17 cellular contexts compared by ENCODE assay signal in the genomic region with DNA sequence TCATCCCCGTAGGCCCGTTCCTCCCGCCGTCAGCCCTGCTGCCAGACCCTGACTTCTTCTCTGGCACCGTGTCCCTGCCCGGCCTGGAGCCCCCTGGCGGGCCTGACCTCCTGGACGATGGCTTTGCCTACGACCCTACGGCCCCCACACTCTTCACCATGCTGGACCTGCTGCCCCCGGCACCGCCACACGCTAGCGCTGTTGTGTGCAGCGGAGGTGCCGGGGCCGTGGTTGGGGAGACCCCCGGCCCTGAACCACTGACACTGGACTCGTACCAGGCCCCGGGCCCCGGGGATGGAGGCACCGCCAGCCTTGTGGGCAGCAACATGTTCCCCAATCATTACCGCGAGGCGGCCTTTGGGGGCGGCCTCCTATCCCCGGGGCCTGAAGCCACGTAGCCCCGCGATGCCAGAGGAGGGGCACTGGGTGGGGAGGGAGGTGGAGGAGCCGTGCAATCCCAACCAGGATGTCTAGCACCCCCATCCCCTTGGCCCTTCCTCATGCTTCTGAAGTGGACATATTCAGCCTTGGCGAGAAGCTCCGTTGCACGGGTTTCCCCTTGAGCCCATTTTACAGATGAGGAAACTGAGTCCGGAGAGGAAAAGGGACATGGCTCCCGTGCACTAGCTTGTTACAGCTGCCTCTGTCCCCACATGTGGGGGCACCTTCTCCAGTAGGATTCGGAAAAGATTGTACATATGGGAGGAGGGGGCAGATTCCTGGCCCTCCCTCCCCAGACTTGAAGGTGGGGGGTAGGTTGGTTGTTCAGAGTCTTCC. TPM values are rescaled to one million over a fixed set of nuclear protein-coding genes. Genes with fewer than 3 reads are reported as not detected.
A peak's percentile ranks its signal among the peaks of the same experiment; 100 is the strongest.
DNase-seq lines count a peak whose midpoint lies in the region; ATAC-seq, FAIRE-seq and TF ChIP-seq lines count a peak whose summit lies in the region.
"Had no signal": no experiment of that assay in that cellular context is flagged by ENCODE, and none has a peak within 500 bp of the region (broad histone marks: within the 10 kb centered on the region; RNA-seq: fewer than 3 reads in every experiment).

No MANE protein-coding gene starts in this region.

- no peak overlapping the region for H3K9ac ChIP-seq in GM12878 (ENCODE audit: control insufficient read depth, insufficient read depth, low read length)
- no peak overlapping the region for H3K9ac ChIP-seq in neuronal stem cell (ENCODE audit: low read depth, low read length, poor library complexity)

- TF ChIP-seq CTCF in GM23338 (conservative IDR thresholded peaks at IDR 0.05; ENCODE audit: low read depth in 2 of 2), result peak in 1 of 2 experiments; percentile 26; a peak in 2 of 4 replicates
- TF ChIP-seq CTCF in GM12878 (IDR thresholded peaks at IDR 0.05 in 2 of 3, conservative IDR thresholded peaks at IDR 0.05 in 1 of 3; ENCODE audit: control insufficient read depth in 2 of 3, extremely low read depth in 1 of 3, insufficient read depth in 1 of 3, low read depth in 3 of 3, low read length in 3 of 3), result no peak
- TF ChIP-seq CTCF in suprapubic skin (IDR thresholded peaks at IDR 0.05), result no peak

- H3K18ac ChIP-seq in neuronal stem cell (ENCODE audit: low read length), result no peak overlapping the region

- no peak overlapping the region for H3K27ac ChIP-seq in GM23338 (ENCODE audit: low read depth)
- no peak overlapping the region for H3K27ac ChIP-seq in GM12878 (ENCODE audit: control insufficient read depth, insufficient read depth)
- no peak overlapping the region for H3K27ac ChIP-seq in neuronal stem cell (replicated peaks; ENCODE audit: low read length)
- no peak overlapping the region for H3K27ac ChIP-seq in suprapubic skin

- ATAC-seq in GM23338 (no peak), GM12878 (no peak)
- ATAC-seq: left ventricle myocardium superior had no signal

- H3K27me3 Mint-ChIP-seq in activated CD4-positive, alpha-beta T cell treated with anti-CD3 and anti-CD28 coated beads, Interleukin-2, amount 10 ng/mL, durations not matched to agents 24 days and 14 days, result no peaks in the 10 kb centered on the region
- peaks cover 9% of the 10 kb centered on the region for H3K27me3 Mint-ChIP-seq in GM23338 (ENCODE audit: insufficient read depth, low read depth, poor library complexity)

- TF ChIP-seq EP300 in GM12878 (IDR thresholded peaks at IDR 0.05; ENCODE audit: borderline replicate concordance in 1 of 2, control insufficient read depth in 1 of 2, low read depth in 2 of 2, low read length in 2 of 2) (no peak), suprapubic skin (IDR thresholded peaks at IDR 0.05) (no peak)

- RAD21 ChIA-PET in GM12878 (lab: Charles Lee; ENCODE audit: unreplicated experiment), result interaction anchor here (0.6 to 3.3 kb wide), 5 partner anchors 10 to 733 kb away, joined by 3 to 21 read pairs (median 9); no protein-coding TSS in a partner anchor

- H3K4me3 ChIP-seq in GM23338, result no peak overlapping the region
- no peak overlapping the region for H3K4me3 ChIP-seq in GM12878
- H3K4me3 ChIP-seq in neuronal stem cell (ENCODE audit: low read length in 2 of 2), result peak overlapping the region in 1 of 2 donors; percentile 27
- no peak overlapping the region for H3K4me3 ChIP-seq in suprapubic skin

- H3K27me3 ChIP-seq in GM23338 (ENCODE audit: insufficient read depth), result no peaks in the 10 kb centered on the region
- no peaks in the 10 kb centered on the region for H3K27me3 ChIP-seq in GM12878 (replicated peaks in 1 of 2; ENCODE audit: control insufficient read depth in 2 of 2, insufficient read depth in 2 of 2, low read length in 1 of 2)
- no peaks in the 10 kb centered on the region for H3K27me3 ChIP-seq in neuronal stem cell (ENCODE audit: control insufficient read depth in 3 of 3, insufficient read depth in 3 of 3, low read depth in 1 of 3, low read length in 3 of 3)
- no peaks in the 10 kb centered on the region for H3K27me3 ChIP-seq in suprapubic skin
- H3K27me3 ChIP-seq: hepatocyte, MG63 had no signal

- peak overlapping the region; percentile 24 for H2BK15ac ChIP-seq in neuronal stem cell (ENCODE audit: low read length)

- in situ Hi-C loops in GM12878 (cut with MboI), result no loop called here

- H3K23ac ChIP-seq in neuronal stem cell (ENCODE audit: low read depth, low read length, poor library complexity), result peak overlapping the region; percentile 83

- H4K20me1 ChIP-seq in GM23338 (replicated peaks; ENCODE audit: insufficient read depth) (peaks cover 26% of the 10 kb centered on the region), GM12878 (ENCODE audit: control insufficient read depth, insufficient read depth) (peaks cover 7% of the 10 kb centered on the region; the same call in 1 of the 2 replicates)

- TF ChIP-seq RAD21 in GM12878 (IDR thresholded peaks at IDR 0.05; ENCODE audit: insufficient read depth, low read depth, low read length), result no peak

- H3K79me1 ChIP-seq in neuronal stem cell (ENCODE audit: low read depth, low read length), result peaks cover 15% of the 10 kb centered on the region

- no TSS peak for BruUV-seq in GM12878 (replicated peaks; lab: Mats Ljungman, UMichigan)

- peaks cover 16% of the 10 kb centered on the region for H3F3A ChIP-seq in GM23338 (replicated peaks; ENCODE audit: low read depth)

- H3K4me3 Mint-ChIP-seq in activated CD4-positive, alpha-beta T cell treated with anti-CD3 and anti-CD28 coated beads, Interleukin-2, amount 10 ng/mL, durations not matched to agents 24 days and 14 days, result peak overlapping the region; percentile 63
- no peak overlapping the region for H3K4me3 Mint-ChIP-seq in GM23338

- no peak overlapping the region for H2BK120ac ChIP-seq in neuronal stem cell (ENCODE audit: low read depth, low read length)

- H3K27ac Mint-ChIP-seq in activated CD4-positive, alpha-beta T cell treated with anti-CD3 and anti-CD28 coated beads, Interleukin-2, amount 10 ng/mL, durations not matched to agents 24 days and 14 days, result peak overlapping the region; percentile 29
- no peak overlapping the region for H3K27ac Mint-ChIP-seq in GM23338

- H3K14ac ChIP-seq in neuronal stem cell (ENCODE audit: low read length), result no peak overlapping the region

- H3K79me2 ChIP-seq in GM23338 (replicated peaks; ENCODE audit: insufficient read depth), result peaks cover 31% of the 10 kb centered on the region
- H3K79me2 ChIP-seq in GM12878 (ENCODE audit: control insufficient read depth, insufficient read depth, low read length), result peaks cover 34% of the 10 kb centered on the region

- H2AFZ ChIP-seq in GM23338 (no peak overlapping the region), GM12878 (ENCODE audit: control insufficient read depth, low read depth, low read length) (no peak overlapping the region), neuronal stem cell (ENCODE audit: low read length) (no peak overlapping the region)

- H3K9me2 ChIP-seq in GM23338 (ENCODE audit: insufficient read depth), result no peaks in the 10 kb centered on the region

- H3K36me3 Mint-ChIP-seq in activated CD4-positive, alpha-beta T cell treated with anti-CD3 and anti-CD28 coated beads, Interleukin-2, amount 10 ng/mL, durations not matched to agents 24 days and 14 days (ENCODE audit: low read depth), result peaks cover 64% of the 10 kb centered on the region
- H3K36me3 Mint-ChIP-seq in GM23338 (ENCODE audit: low read depth), result peaks cover 32% of the 10 kb centered on the region

- 0 out of 2 replicates have a peak, but pooled peaks have one; percentile 17 for TF ChIP-seq POLR2A in GM12878 (IDR thresholded peaks at IDR 0.05; ENCODE audit: low read depth, low read length)
- TF ChIP-seq POLR2A in suprapubic skin (IDR thresholded peaks at IDR 0.05), result no peak

- peaks cover 6% of the 10 kb centered on the region for H3K4me1 ChIP-seq in GM23338 (ENCODE audit: insufficient read depth)
- peaks cover 10% of the 10 kb centered on the region for H3K4me1 ChIP-seq in GM12878 (ENCODE audit: control insufficient read depth, insufficient read depth, low read length)
- H3K4me1 ChIP-seq in neuronal stem cell (ENCODE audit: control insufficient read depth in 2 of 2, insufficient read depth in 1 of 2, low read depth in 1 of 2, low read length in 2 of 2), result peaks cover 8 to 11% of the 10 kb centered on the region in 2 donors
- H3K4me1 ChIP-seq in suprapubic skin, result peaks cover 39% of the 10 kb centered on the region

- H2AK5ac ChIP-seq in neuronal stem cell (ENCODE audit: low read depth, low read length), result peak overlapping the region; percentile 68

- H3K4me2 ChIP-seq in GM23338 (no peak overlapping the region), GM12878 (ENCODE audit: control insufficient read depth, insufficient read depth) (no peak overlapping the region), neuronal stem cell (ENCODE audit: insufficient read depth, low read length, poor library complexity, severe bottlenecking) (no peak overlapping the region)

- POLR2A ChIA-PET in GM12878 (lab: Charles Lee), result interaction anchor here (1.2 kb wide), 1 partner anchor 14 kb away, joined by 3 read pairs; no protein-coding TSS in a partner anchor

- FAIRE-seq in GM12878 (lab: Jason Lieb, UNC), result no peak

- H3K36me3 ChIP-seq in GM23338 (ENCODE audit: insufficient read depth) (peaks cover 6% of the 10 kb centered on the region; the same call in 1 of the 2 replicates), GM12878 (ENCODE audit: control insufficient read depth in 2 of 2, insufficient read depth in 2 of 2, low read length in 1 of 2) (peaks cover 14 to 31% of the 10 kb centered on the region in 2 experiments), neuronal stem cell (replicated peaks in 1 of 2; ENCODE audit: control insufficient read depth in 2 of 2, insufficient read depth in 2 of 2, low read length in 2 of 2) (peaks cover 23 to 29% of the 10 kb centered on the region in 2 donors), suprapubic skin (peaks cover 53% of the 10 kb centered on the region)

- peak overlapping the region; percentile 24 for H2BK5ac ChIP-seq in neuronal stem cell (ENCODE audit: low read length)

- H4K91ac ChIP-seq in neuronal stem cell (ENCODE audit: low read depth, low read length, poor library complexity), result peak overlapping the region; percentile 50

- 95% methylated on average over 33 of the region's 37 CpGs for WGBS in GM12878 (ENCODE audit: insufficient coverage, insufficient replicate concordance, low lambda C conversion rate, missing lambda C conversion rate)
- no CpG with 5 or more reads among the region's 37 CpGs for WGBS in neuronal stem cell (ENCODE audit: extremely low coverage in 2 of 2, insufficient read length in 2 of 2, insufficient replicate concordance in 1 of 2), 2 donors
- WGBS in suprapubic skin, result 92% methylated on average over 36 of the region's 37 CpGs

- intact Hi-C loops in activated CD4-positive, alpha-beta T cell treated with anti-CD3 and anti-CD28 coated beads, Interleukin-2, amount 10 ng/mL, durations not matched to agents 24 days and 14 days (cut with micrococcal nuclease), result loop anchor here (1.0 to 2.0 kb wide), 5 partner anchors 21 to 147 kb away; partner anchors contain the start of genes CLPTM1, GEMIN7, PPP1R37 and TOMM40
- intact Hi-C loops in GM12878 (cut with micrococcal nuclease; ENCODE audit: unreplicated experiment), result no loop called here

- H3K9me3 ChIP-seq in GM12878 (replicated peaks; ENCODE audit: control insufficient read depth, insufficient read depth, low read length) (no peaks in the 10 kb centered on the region), neuronal stem cell (replicated peaks in 1 of 2; ENCODE audit: control insufficient read depth in 2 of 2, insufficient read depth in 1 of 2, low read depth in 1 of 2, low read length in 2 of 2) (peaks cover 0 to 1% of the 10 kb centered on the region in 2 donors), suprapubic skin (no peaks in the 10 kb centered on the region)
- H3K9me3 ChIP-seq: MG63 had no signal

- no peak overlapping the region for H2BK12ac ChIP-seq in neuronal stem cell (ENCODE audit: low read length)

- H3K4ac ChIP-seq in neuronal stem cell (ENCODE audit: low read length), result no peak overlapping the region

- no peaks in the 10 kb centered on the region for H3K9me3 Mint-ChIP-seq in activated CD4-positive, alpha-beta T cell treated with anti-CD3 and anti-CD28 coated beads, Interleukin-2, amount 10 ng/mL, durations not matched to agents 24 days and 14 days
- no peaks in the 10 kb centered on the region for H3K9me3 Mint-ChIP-seq in GM23338

- H4K8ac ChIP-seq in neuronal stem cell (ENCODE audit: low read depth, low read length), result no peak overlapping the region

- CTCF ChIA-PET in GM12878 (lab: Yijun Ruan, JAX), result interaction anchor here (1.0 to 2.9 kb wide), 5 partner anchors 11 to 49 kb away, joined by 3 to 14 read pairs (median 7); no protein-coding TSS in a partner anchor

- peaks cover 26% of the 10 kb centered on the region for H3K4me1 Mint-ChIP-seq in activated CD4-positive, alpha-beta T cell treated with anti-CD3 and anti-CD28 coated beads, Interleukin-2, amount 10 ng/mL, durations not matched to agents 24 days and 14 days
- H3K4me1 Mint-ChIP-seq in GM23338, result peaks cover 10% of the 10 kb centered on the region

- SMC1A ChIA-PET in GM12878 (lab: Charles Lee; ENCODE audit: uncharacterized antibody, unreplicated experiment), result interaction anchor here (1.5 to 1.6 kb wide), 2 partner anchors 10 to 14 kb away, joined by 3 read pairs; no protein-coding TSS in a partner anchor

- no peak for DNase-seq in activated CD4-positive, alpha-beta T cell treated with anti-CD3 and anti-CD28 coated beads, Interleukin-2, amount 10 ng/mL, durations not matched to agents 24 days and 14 days
- DNase-seq in activated CD4-positive, alpha-beta T cell treated with anti-CD3 and anti-CD28 coated beads for 4 hours, result no peak
- DNase-seq in GM23338 (ENCODE audit: low spot score) (peak; percentile 30), GM12878 (ENCODE audit: low read depth, low spot score) (no peak), neuronal stem cell (ENCODE audit: low spot score) (no peak), suprapubic skin (ENCODE audit: low spot score in 2 of 2) (no peak), cerebellar cortex (ENCODE audit: low spot score) (no peak), SKM-1 treated with dmso at 0.1 percent for 144 hours (lab: John Stamatoyannopoulos, UW; ENCODE audit: unreplicated experiment) (no peak)
- DNase-seq: amygdala, DMS 273 treated with DMSO at 0.1 percent for 48 hours, HCEC 1CT, left ventricle myocardium superior, MG63, NCI-H2107, RPMI8226, T1000 had no signal

RNA-seq across cellular contexts. Expression of gene CLASRP, which starts 1.3 kb away (rescaled TPM):
- 107 and 111 TPM in 2 replicates for total RNA-seq in activated CD4-positive, alpha-beta T cell treated with anti-CD3 and anti-CD28 coated beads, Interleukin-2, amount 10 ng/mL, durations not matched to agents 24 days and 14 days
- 78.7 and 92.3 TPM in 2 replicates for total RNA-seq in GM23338 (2014; rRNA removed; shearing (Covaris generic))
- polyA plus RNA-seq in GM23338 (2016; fragmentation: Nextera tagmentation; extraction: Ambion mirVana) (26.5 and 27.1 TPM in 2 replicates), GM12878 (2011; rRNA removed) (24.6 and 40.4 TPM in 2 replicates), GM12878 (2014; fragmentation: Illumina TruSeq; extraction: Trizol) (20.2 and 37.2 TPM in 2 replicates), GM12878 (2014; fragmentation: Nextera tagmentation; extraction: Ambion mirVana) (1 to 10 TPM in 1 of 2 experiments, under 1 TPM in 1; 0.68 to 2.3 TPM), GM12878 (2014; rRNA removed) (62.5 and 80.2 TPM in 2 replicates), GM12878 (2016; fragmentation: Nextera tagmentation; extraction: Ambion mirVana) (10 to 100 TPM; 18.5 to 23.6 TPM)
- total RNA-seq in GM12878 (2013; cell fraction: nucleolus; rRNA removed), result 116 and 141 TPM in 2 replicates
- total RNA-seq in GM12878 (2014; rRNA removed) (28.5 and 28.9 TPM in 2 replicates), GM12878 (2014; rRNA removed; fragmentation: Illumina TruSeq; extraction: Trizol) (31.9 and 33.6 TPM in 2 replicates), GM12878 (2021) (66.7 and 75.8 TPM in 2 replicates), suprapubic skin (100 to 1,000 TPM in 1 of 4 donors, 10 to 100 TPM in 3; 55.3 to 135 (median 84.3) TPM)
- 32.0 TPM for polyA plus RNA-seq in GM12878 (2011; ENCODE audit: low read depth)
- 19.2 and 19.5 TPM in 2 replicates for polyA plus RNA-seq in GM12878 (2011; cell fraction: cytosol; rRNA removed)
- polyA plus RNA-seq in GM12878 (2011; cell fraction: nucleus; rRNA removed), result 208 and 258 TPM in 2 replicates
- polyA plus RNA-seq in GM12878 (2012), result 58.3 and 93.7 TPM in 2 replicates
- polyA minus RNA-seq in GM12878 (2011; rRNA and poly(A)+ RNA removed), result 23.8 and 26.4 TPM in 2 replicates
- 7.9 and 9.6 TPM in 2 replicates for polyA minus RNA-seq in GM12878 (2011; cell fraction: cytosol; rRNA and poly(A)+ RNA removed)
- polyA minus RNA-seq in GM12878 (2011; cell fraction: nucleus; rRNA and poly(A)+ RNA removed), result 20.9 and 53.9 TPM in 2 replicates
- polyA plus RNA-seq in neuronal stem cell (2013, experiment 1 of 2), result 37.0 TPM
- polyA plus RNA-seq in neuronal stem cell (2013, experiment 2 of 2), result 35.8 TPM

RNA-seq across cellular contexts. Expression of gene RELB, which starts 36.3 kb away (rescaled TPM):
- 67.6 and 72.7 TPM in 2 replicates for total RNA-seq in activated CD4-positive, alpha-beta T cell treated with anti-CD3 and anti-CD28 coated beads, Interleukin-2, amount 10 ng/mL, durations not matched to agents 24 days and 14 days
- total RNA-seq in GM23338 (2014; rRNA removed; shearing (Covaris generic)), result 11.1 and 13.1 TPM in 2 replicates
- polyA plus RNA-seq in GM23338 (2016; fragmentation: Nextera tagmentation; extraction: Ambion mirVana) (7.4 and 7.9 TPM in 2 replicates), GM12878 (2011; rRNA removed) (9.9 and 20.6 TPM in 2 replicates), GM12878 (2014; fragmentation: Illumina TruSeq; extraction: Trizol) (3.6 and 5.6 TPM in 2 replicates), GM12878 (2014; fragmentation: Nextera tagmentation; extraction: Ambion mirVana) (1 to 10 TPM in 1 of 2 experiments, under 1 TPM in 1; 0.66 to 3.2 TPM), GM12878 (2014; rRNA removed) (27.9 and 38.9 TPM in 2 replicates), GM12878 (2016; fragmentation: Nextera tagmentation; extraction: Ambion mirVana) (10 to 100 TPM; 11.1 to 14.5 TPM)
- total RNA-seq in GM12878 (2013; cell fraction: nucleolus; rRNA removed), result 26.2 and 27.0 TPM in 2 replicates
- total RNA-seq in GM12878 (2014; rRNA removed) (14.6 and 22.8 TPM in 2 replicates), GM12878 (2014; rRNA removed; fragmentation: Illumina TruSeq; extraction: Trizol) (8.4 and 9.1 TPM in 2 replicates), GM12878 (2021) (43.4 and 43.8 TPM in 2 replicates), suprapubic skin (10 to 100 TPM in 2 of 4 donors, 1 to 10 TPM in 2; 1.4 to 16.5 (median 10.6) TPM)
- polyA plus RNA-seq in GM12878 (2011; ENCODE audit: low read depth), result 7.3 TPM
- polyA plus RNA-seq in GM12878 (2011; cell fraction: cytosol; rRNA removed), result 34.4 and 43.0 TPM in 2 replicates
- 42.0 and 52.3 TPM in 2 replicates for polyA plus RNA-seq in GM12878 (2011; cell fraction: nucleus; rRNA removed)
- 27.3 and 32.8 TPM in 2 replicates for polyA plus RNA-seq in GM12878 (2012)
- 27.9 and 45.2 TPM in 2 replicates for polyA minus RNA-seq in GM12878 (2011; rRNA and poly(A)+ RNA removed)
- polyA minus RNA-seq in GM12878 (2011; cell fraction: cytosol; rRNA and poly(A)+ RNA removed), result 30.0 and 34.2 TPM in 2 replicates
- polyA minus RNA-seq in GM12878 (2011; cell fraction: nucleus; rRNA and poly(A)+ RNA removed), result 9.7 and 20.9 TPM in 2 replicates
- 7.2 TPM for polyA plus RNA-seq in neuronal stem cell (2013, experiment 1 of 2)
- 7.2 TPM for polyA plus RNA-seq in neuronal stem cell (2013, experiment 2 of 2)

RNA-seq across cellular contexts. Expression of gene ZNF296, which starts 38.7 kb away (rescaled TPM):
- total RNA-seq in activated CD4-positive, alpha-beta T cell treated with anti-CD3 and anti-CD28 coated beads, Interleukin-2, amount 10 ng/mL, durations not matched to agents 24 days and 14 days, result 4.7 and 5.3 TPM in 2 replicates
- total RNA-seq in GM23338 (2014; rRNA removed; shearing (Covaris generic)), result 10.3 and 13.4 TPM in 2 replicates
- polyA plus RNA-seq in GM23338 (2016; fragmentation: Nextera tagmentation; extraction: Ambion mirVana) (16.5 and 18.6 TPM in 2 replicates), GM12878 (2011; rRNA removed) (0.24 and 0.92 TPM in 2 replicates), GM12878 (2014; fragmentation: Illumina TruSeq; extraction: Trizol) (0.53 TPM in 1 of 2 replicates, not detected in the other), GM12878 (2014; fragmentation: Nextera tagmentation; extraction: Ambion mirVana) (under 1 TPM in 1 of 2 experiments, not detected in 1; 0.44 TPM), GM12878 (2014; rRNA removed) (7.5 and 11.8 TPM in 2 replicates), GM12878 (2016; fragmentation: Nextera tagmentation; extraction: Ambion mirVana) (10 to 100 TPM; 21.9 to 23.6 TPM)
- 5.5 and 7.7 TPM in 2 replicates for total RNA-seq in GM12878 (2013; cell fraction: nucleolus; rRNA removed)
- total RNA-seq in GM12878 (2014; rRNA removed) (2.0 and 3.5 TPM in 2 replicates), GM12878 (2014; rRNA removed; fragmentation: Illumina TruSeq; extraction: Trizol) (0.83 and 0.98 TPM in 2 replicates), GM12878 (2021) (21.3 and 23.5 TPM in 2 replicates), suprapubic skin (1 to 10 TPM; 4.3 to 5.8 (median 4.9) TPM)
- polyA plus RNA-seq in GM12878 (2011; ENCODE audit: low read depth), result 3.8 TPM
- polyA plus RNA-seq in GM12878 (2011; cell fraction: cytosol; rRNA removed), result 2.8 and 2.9 TPM in 2 replicates
- 8.0 and 12.0 TPM in 2 replicates for polyA plus RNA-seq in GM12878 (2011; cell fraction: nucleus; rRNA removed)
- polyA plus RNA-seq in GM12878 (2012), result 12.1 and 14.3 TPM in 2 replicates
- 0.66 and 4.7 TPM in 2 replicates for polyA minus RNA-seq in GM12878 (2011; rRNA and poly(A)+ RNA removed)
- 7.4 and 9.8 TPM in 2 replicates for polyA minus RNA-seq in GM12878 (2011; cell fraction: cytosol; rRNA and poly(A)+ RNA removed)
- polyA minus RNA-seq in GM12878 (2011; cell fraction: nucleus; rRNA and poly(A)+ RNA removed), result 3.3 and 9.2 TPM in 2 replicates
- 1.2 TPM for polyA plus RNA-seq in neuronal stem cell (2013, experiment 1 of 2)
- 1.0 TPM for polyA plus RNA-seq in neuronal stem cell (2013, experiment 2 of 2)
- total RNA-seq: hepatocyte had no signal

RNA-seq across cellular contexts. Expression of gene GEMIN7, which starts 41.5 kb away (rescaled TPM):
- 51.5 and 54.3 TPM in 2 replicates for total RNA-seq in activated CD4-positive, alpha-beta T cell treated with anti-CD3 and anti-CD28 coated beads, Interleukin-2, amount 10 ng/mL, durations not matched to agents 24 days and 14 days
- 49.6 and 52.6 TPM in 2 replicates for total RNA-seq in GM23338 (2014; rRNA removed; shearing (Covaris generic))
- 90.5 and 91.6 TPM in 2 replicates for polyA plus RNA-seq in GM23338 (2016; fragmentation: Nextera tagmentation; extraction: Ambion mirVana)
- 29.8 and 32.3 TPM in 2 replicates for total RNA-seq in GM12878 (2013; cell fraction: nucleolus; rRNA removed)
- 36.9 and 44.8 TPM in 2 replicates for total RNA-seq in GM12878 (2014; rRNA removed)
- 25.2 and 26.5 TPM in 2 replicates for total RNA-seq in GM12878 (2014; rRNA removed; fragmentation: Illumina TruSeq; extraction: Trizol)
- 42.4 and 45.0 TPM in 2 replicates for total RNA-seq in GM12878 (2021)
- 50.7 TPM for polyA plus RNA-seq in GM12878 (2011; ENCODE audit: low read depth)
- polyA plus RNA-seq in GM12878 (2011; rRNA removed), result 27.5 and 43.3 TPM in 2 replicates
- 75.3 and 80.0 TPM in 2 replicates for polyA plus RNA-seq in GM12878 (2011; cell fraction: cytosol; rRNA removed)
- 104 and 138 TPM in 2 replicates for polyA plus RNA-seq in GM12878 (2011; cell fraction: nucleus; rRNA removed)
- 42.3 and 52.6 TPM in 2 replicates for polyA plus RNA-seq in GM12878 (2012)
- polyA plus RNA-seq in GM12878 (2014; fragmentation: Illumina TruSeq; extraction: Trizol), result 11.7 and 21.1 TPM in 2 replicates
- 10 to 100 TPM; 51.6 to 55.3 TPM for polyA plus RNA-seq in GM12878 (2014; fragmentation: Nextera tagmentation; extraction: Ambion mirVana)
- polyA plus RNA-seq in GM12878 (2014; rRNA removed), result 43.9 and 48.5 TPM in 2 replicates
- 10 to 100 TPM; 75.5 to 76.7 TPM for polyA plus RNA-seq in GM12878 (2016; fragmentation: Nextera tagmentation; extraction: Ambion mirVana)
- 12.9 and 37.6 TPM in 2 replicates for polyA minus RNA-seq in GM12878 (2011; rRNA and poly(A)+ RNA removed)
- polyA minus RNA-seq in GM12878 (2011; cell fraction: cytosol; rRNA and poly(A)+ RNA removed), result 13.3 and 22.1 TPM in 2 replicates
- polyA minus RNA-seq in GM12878 (2011; cell fraction: nucleus; rRNA and poly(A)+ RNA removed), result 12.8 and 21.5 TPM in 2 replicates
- 19.2 TPM for polyA plus RNA-seq in neuronal stem cell (2013, experiment 1 of 2)
- 18.7 TPM for polyA plus RNA-seq in neuronal stem cell (2013, experiment 2 of 2)
- total RNA-seq in suprapubic skin, result 10 to 100 TPM; 18.8 to 29.8 (median 20.5) TPM

RNA-seq across cellular contexts. Expression of gene PPP1R37, which starts 55.4 kb away (rescaled TPM):
- 20.3 and 21.8 TPM in 2 replicates for total RNA-seq in activated CD4-positive, alpha-beta T cell treated with anti-CD3 and anti-CD28 coated beads, Interleukin-2, amount 10 ng/mL, durations not matched to agents 24 days and 14 days
- total RNA-seq in GM23338 (2014; rRNA removed; shearing (Covaris generic)), result 33.3 and 47.2 TPM in 2 replicates
- polyA plus RNA-seq in GM23338 (2016; fragmentation: Nextera tagmentation; extraction: Ambion mirVana), result 6.9 and 7.8 TPM in 2 replicates
- total RNA-seq in GM12878 (2013; cell fraction: nucleolus; rRNA removed), result 40.0 and 40.4 TPM in 2 replicates
- total RNA-seq in GM12878 (2014; rRNA removed), result 18.3 and 21.3 TPM in 2 replicates
- 4.0 and 5.1 TPM in 2 replicates for total RNA-seq in GM12878 (2014; rRNA removed; fragmentation: Illumina TruSeq; extraction: Trizol)
- 15.8 and 20.9 TPM in 2 replicates for total RNA-seq in GM12878 (2021)
- polyA plus RNA-seq in GM12878 (2011; ENCODE audit: low read depth), result 2.2 TPM
- 5.5 and 9.5 TPM in 2 replicates for polyA plus RNA-seq in GM12878 (2011; rRNA removed)
- polyA plus RNA-seq in GM12878 (2011; cell fraction: cytosol; rRNA removed), result 10.6 and 16.8 TPM in 2 replicates
- polyA plus RNA-seq in GM12878 (2011; cell fraction: nucleus; rRNA removed), result 80.7 and 84.7 TPM in 2 replicates
- 9.0 and 17.0 TPM in 2 replicates for polyA plus RNA-seq in GM12878 (2012)
- 0.63 and 1.9 TPM in 2 replicates for polyA plus RNA-seq in GM12878 (2014; fragmentation: Illumina TruSeq; extraction: Trizol)
- polyA plus RNA-seq in GM12878 (2014; fragmentation: Nextera tagmentation; extraction: Ambion mirVana), result under 1 TPM in 1 of 2 experiments, not detected in 1; 0.09 TPM
- polyA plus RNA-seq in GM12878 (2014; rRNA removed), result 17.5 and 20.7 TPM in 2 replicates
- polyA plus RNA-seq in GM12878 (2016; fragmentation: Nextera tagmentation; extraction: Ambion mirVana), result 1 to 10 TPM; 2.2 to 4.1 TPM
- 5.9 and 11.1 TPM in 2 replicates for polyA minus RNA-seq in GM12878 (2011; rRNA and poly(A)+ RNA removed)
- 4.5 and 8.8 TPM in 2 replicates for polyA minus RNA-seq in GM12878 (2011; cell fraction: cytosol; rRNA and poly(A)+ RNA removed)
- 12.8 and 20.3 TPM in 2 replicates for polyA minus RNA-seq in GM12878 (2011; cell fraction: nucleus; rRNA and poly(A)+ RNA removed)
- 15.6 TPM for polyA plus RNA-seq in neuronal stem cell (2013, experiment 1 of 2)
- 15.8 TPM for polyA plus RNA-seq in neuronal stem cell (2013, experiment 2 of 2)
- total RNA-seq in suprapubic skin, result 10 to 100 TPM; 24.6 to 43.1 (median 33.5) TPM
